In the genomic region with DNA sequence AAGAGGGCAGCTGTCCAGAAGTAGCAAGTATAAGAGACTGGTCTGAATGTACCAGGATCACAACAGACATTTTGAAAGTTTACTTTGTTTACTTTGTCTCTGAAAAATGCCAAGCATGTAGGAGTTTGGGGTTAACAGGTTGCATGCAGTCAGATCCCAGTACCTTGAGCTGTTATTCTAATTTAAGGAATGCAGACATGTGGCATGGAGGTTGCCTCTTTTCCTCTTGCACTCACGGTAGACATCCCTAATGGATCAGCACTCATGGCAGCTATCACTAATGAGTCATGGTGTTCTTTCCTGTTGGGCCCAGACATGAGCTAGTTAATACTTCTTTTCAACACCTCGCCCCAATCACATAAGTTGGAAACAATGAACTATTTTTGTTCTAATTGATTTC, we compare ENCODE assay signal across 1 cellular context.
TF ChIP-seq lines count a peak whose summit lies in the region.

No MANE protein-coding gene starts in this region.

TF ChIP-seq in WTC11, 78 proteins besides CTCF, POLR2A, EP300 and RAD21 (continued from another document):
- TF ChIP-seq, protein P1, sequence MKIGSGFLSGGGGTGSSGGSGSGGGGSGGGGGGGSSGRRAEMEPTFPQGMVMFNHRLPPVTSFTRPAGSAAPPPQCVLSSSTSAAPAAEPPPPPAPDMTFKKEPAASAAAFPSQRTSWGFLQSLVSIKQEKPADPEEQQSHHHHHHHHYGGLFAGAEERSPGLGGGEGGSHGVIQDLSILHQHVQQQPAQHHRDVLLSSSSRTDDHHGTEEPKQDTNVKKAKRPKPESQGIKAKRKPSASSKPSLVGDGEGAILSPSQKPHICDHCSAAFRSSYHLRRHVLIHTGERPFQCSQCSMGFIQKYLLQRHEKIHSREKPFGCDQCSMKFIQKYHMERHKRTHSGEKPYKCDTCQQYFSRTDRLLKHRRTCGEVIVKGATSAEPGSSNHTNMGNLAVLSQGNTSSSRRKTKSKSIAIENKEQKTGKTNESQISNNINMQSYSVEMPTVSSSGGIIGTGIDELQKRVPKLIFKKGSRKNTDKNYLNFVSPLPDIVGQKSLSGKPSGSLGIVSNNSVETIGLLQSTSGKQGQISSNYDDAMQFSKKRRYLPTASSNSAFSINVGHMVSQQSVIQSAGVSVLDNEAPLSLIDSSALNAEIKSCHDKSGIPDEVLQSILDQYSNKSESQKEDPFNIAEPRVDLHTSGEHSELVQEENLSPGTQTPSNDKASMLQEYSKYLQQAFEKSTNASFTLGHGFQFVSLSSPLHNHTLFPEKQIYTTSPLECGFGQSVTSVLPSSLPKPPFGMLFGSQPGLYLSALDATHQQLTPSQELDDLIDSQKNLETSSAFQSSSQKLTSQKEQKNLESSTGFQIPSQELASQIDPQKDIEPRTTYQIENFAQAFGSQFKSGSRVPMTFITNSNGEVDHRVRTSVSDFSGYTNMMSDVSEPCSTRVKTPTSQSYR (CRISPR knock-in tag; IDR thresholded peaks at IDR 0.05) = no peak
- TF ChIP-seq ZNF396 (CRISPR knock-in tag; IDR thresholded peaks at IDR 0.05; ENCODE audit: borderline replicate concordance) (no peak), CREB1 (CRISPR knock-in tag; IDR thresholded peaks at IDR 0.05) (no peak), SMAD4 (CRISPR knock-in tag; IDR thresholded peaks at IDR 0.05) (no peak), FOXJ3 (CRISPR knock-in tag; IDR thresholded peaks at IDR 0.05; ENCODE audit: borderline replicate concordance) (no peak), NFE2L1 (CRISPR knock-in tag; IDR thresholded peaks at IDR 0.05) (no peak)
- TF ChIP-seq, protein P2, sequence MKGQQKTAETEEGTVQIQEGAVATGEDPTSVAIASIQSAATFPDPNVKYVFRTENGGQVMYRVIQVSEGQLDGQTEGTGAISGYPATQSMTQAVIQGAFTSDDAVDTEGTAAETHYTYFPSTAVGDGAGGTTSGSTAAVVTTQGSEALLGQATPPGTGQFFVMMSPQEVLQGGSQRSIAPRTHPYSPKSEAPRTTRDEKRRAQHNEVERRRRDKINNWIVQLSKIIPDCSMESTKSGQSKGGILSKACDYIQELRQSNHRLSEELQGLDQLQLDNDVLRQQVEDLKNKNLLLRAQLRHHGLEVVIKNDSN (CRISPR knock-in tag; IDR thresholded peaks at IDR 0.05) = no peak
- TF ChIP-seq, protein P3, sequence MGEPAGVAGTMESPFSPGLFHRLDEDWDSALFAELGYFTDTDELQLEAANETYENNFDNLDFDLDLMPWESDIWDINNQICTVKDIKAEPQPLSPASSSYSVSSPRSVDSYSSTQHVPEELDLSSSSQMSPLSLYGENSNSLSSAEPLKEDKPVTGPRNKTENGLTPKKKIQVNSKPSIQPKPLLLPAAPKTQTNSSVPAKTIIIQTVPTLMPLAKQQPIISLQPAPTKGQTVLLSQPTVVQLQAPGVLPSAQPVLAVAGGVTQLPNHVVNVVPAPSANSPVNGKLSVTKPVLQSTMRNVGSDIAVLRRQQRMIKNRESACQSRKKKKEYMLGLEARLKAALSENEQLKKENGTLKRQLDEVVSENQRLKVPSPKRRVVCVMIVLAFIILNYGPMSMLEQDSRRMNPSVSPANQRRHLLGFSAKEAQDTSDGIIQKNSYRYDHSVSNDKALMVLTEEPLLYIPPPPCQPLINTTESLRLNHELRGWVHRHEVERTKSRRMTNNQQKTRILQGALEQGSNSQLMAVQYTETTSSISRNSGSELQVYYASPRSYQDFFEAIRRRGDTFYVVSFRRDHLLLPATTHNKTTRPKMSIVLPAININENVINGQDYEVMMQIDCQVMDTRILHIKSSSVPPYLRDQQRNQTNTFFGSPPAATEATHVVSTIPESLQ (CRISPR knock-in tag; IDR thresholded peaks at IDR 0.05) = no peak
- TF ChIP-seq, protein P4, sequence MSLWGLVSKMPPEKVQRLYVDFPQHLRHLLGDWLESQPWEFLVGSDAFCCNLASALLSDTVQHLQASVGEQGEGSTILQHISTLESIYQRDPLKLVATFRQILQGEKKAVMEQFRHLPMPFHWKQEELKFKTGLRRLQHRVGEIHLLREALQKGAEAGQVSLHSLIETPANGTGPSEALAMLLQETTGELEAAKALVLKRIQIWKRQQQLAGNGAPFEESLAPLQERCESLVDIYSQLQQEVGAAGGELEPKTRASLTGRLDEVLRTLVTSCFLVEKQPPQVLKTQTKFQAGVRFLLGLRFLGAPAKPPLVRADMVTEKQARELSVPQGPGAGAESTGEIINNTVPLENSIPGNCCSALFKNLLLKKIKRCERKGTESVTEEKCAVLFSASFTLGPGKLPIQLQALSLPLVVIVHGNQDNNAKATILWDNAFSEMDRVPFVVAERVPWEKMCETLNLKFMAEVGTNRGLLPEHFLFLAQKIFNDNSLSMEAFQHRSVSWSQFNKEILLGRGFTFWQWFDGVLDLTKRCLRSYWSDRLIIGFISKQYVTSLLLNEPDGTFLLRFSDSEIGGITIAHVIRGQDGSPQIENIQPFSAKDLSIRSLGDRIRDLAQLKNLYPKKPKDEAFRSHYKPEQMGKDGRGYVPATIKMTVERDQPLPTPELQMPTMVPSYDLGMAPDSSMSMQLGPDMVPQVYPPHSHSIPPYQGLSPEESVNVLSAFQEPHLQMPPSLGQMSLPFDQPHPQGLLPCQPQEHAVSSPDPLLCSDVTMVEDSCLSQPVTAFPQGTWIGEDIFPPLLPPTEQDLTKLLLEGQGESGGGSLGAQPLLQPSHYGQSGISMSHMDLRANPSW (CRISPR knock-in tag; conservative IDR thresholded peaks at IDR 0.05; ENCODE audit: low read depth) = no peak
- TF ChIP-seq, protein P5, sequence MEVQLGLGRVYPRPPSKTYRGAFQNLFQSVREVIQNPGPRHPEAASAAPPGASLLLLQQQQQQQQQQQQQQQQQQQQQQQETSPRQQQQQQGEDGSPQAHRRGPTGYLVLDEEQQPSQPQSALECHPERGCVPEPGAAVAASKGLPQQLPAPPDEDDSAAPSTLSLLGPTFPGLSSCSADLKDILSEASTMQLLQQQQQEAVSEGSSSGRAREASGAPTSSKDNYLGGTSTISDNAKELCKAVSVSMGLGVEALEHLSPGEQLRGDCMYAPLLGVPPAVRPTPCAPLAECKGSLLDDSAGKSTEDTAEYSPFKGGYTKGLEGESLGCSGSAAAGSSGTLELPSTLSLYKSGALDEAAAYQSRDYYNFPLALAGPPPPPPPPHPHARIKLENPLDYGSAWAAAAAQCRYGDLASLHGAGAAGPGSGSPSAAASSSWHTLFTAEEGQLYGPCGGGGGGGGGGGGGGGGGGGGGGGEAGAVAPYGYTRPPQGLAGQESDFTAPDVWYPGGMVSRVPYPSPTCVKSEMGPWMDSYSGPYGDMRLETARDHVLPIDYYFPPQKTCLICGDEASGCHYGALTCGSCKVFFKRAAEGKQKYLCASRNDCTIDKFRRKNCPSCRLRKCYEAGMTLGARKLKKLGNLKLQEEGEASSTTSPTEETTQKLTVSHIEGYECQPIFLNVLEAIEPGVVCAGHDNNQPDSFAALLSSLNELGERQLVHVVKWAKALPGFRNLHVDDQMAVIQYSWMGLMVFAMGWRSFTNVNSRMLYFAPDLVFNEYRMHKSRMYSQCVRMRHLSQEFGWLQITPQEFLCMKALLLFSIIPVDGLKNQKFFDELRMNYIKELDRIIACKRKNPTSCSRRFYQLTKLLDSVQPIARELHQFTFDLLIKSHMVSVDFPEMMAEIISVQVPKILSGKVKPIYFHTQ (CRISPR knock-in tag; IDR thresholded peaks at IDR 0.05) = no peak
- TF ChIP-seq, protein P6, sequence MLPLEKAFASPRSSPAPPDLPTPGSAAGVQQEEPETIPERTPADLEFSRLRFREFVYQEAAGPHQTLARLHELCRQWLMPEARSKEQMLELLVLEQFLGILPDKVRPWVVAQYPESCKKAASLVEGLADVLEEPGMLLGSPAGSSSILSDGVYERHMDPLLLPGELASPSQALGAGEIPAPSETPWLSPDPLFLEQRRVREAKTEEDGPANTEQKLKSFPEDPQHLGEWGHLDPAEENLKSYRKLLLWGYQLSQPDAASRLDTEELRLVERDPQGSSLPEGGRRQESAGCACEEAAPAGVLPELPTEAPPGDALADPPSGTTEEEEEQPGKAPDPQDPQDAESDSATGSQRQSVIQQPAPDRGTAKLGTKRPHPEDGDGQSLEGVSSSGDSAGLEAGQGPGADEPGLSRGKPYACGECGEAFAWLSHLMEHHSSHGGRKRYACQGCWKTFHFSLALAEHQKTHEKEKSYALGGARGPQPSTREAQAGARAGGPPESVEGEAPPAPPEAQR (CRISPR knock-in tag; IDR thresholded peaks at IDR 0.05) = no peak
- TF ChIP-seq, protein P7, sequence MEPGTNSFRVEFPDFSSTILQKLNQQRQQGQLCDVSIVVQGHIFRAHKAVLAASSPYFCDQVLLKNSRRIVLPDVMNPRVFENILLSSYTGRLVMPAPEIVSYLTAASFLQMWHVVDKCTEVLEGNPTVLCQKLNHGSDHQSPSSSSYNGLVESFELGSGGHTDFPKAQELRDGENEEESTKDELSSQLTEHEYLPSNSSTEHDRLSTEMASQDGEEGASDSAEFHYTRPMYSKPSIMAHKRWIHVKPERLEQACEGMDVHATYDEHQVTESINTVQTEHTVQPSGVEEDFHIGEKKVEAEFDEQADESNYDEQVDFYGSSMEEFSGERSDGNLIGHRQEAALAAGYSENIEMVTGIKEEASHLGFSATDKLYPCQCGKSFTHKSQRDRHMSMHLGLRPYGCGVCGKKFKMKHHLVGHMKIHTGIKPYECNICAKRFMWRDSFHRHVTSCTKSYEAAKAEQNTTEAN (CRISPR knock-in tag; IDR thresholded peaks at IDR 0.05) = no peak
- TF ChIP-seq, protein P8, sequence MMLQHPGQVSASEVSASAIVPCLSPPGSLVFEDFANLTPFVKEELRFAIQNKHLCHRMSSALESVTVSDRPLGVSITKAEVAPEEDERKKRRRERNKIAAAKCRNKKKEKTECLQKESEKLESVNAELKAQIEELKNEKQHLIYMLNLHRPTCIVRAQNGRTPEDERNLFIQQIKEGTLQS (CRISPR knock-in tag; conservative IDR thresholded peaks at IDR 0.05) = no peak
